Comparison of ENCODE assay signal across 17 cellular contexts in genomic region chr1:54046671-54047383, GRCh38. TPM values are rescaled to one million over a fixed set of nuclear protein-coding genes. Genes with fewer than 3 reads are reported as not detected.
DNase-seq lines count a peak whose midpoint lies in the region; ATAC-seq and TF ChIP-seq lines count a peak whose summit lies in the region.
"Had no signal": no experiment of that assay in that cellular context is flagged by ENCODE, and none has a peak within 500 bp of the region (broad histone marks: within the 10 kb centered on the region; RNA-seq: fewer than 3 reads in every experiment).

No MANE protein-coding gene starts in this region.

- CTCF ChIA-PET in activated CD4-positive, alpha-beta T cell treated with anti-CD3 and anti-CD28 coated beads for 36 hours (lab: Charles Lee): interaction anchor here (0.5 to 1.9 kb wide), 4 partner anchors 10 to 451 kb away, joined by 3 to 6 read pairs (median 3); no protein-coding TSS in a partner anchor

- peaks cover 28% of the 10 kb centered on the region for H3K79me2 ChIP-seq in OCI-LY3 (ENCODE audit: low read length)

- no peak for ATAC-seq in activated CD4-positive, alpha-beta T cell treated with anti-CD3 and anti-CD28 coated beads for 36 hours
- ATAC-seq: A549, body of pancreas, K562 had no signal

- H3K36me3 Mint-ChIP-seq in activated CD4-positive, alpha-beta T cell treated with anti-CD3 and anti-CD28 coated beads for 36 hours (ENCODE audit: low read depth): peaks cover 21% of the 10 kb centered on the region

- no peak overlapping the region for H2AFZ ChIP-seq in OCI-LY3 (ENCODE audit: low read depth, low read length)

- peak overlapping the region; percentile 76 for H3K27ac Mint-ChIP-seq in activated CD4-positive, alpha-beta T cell treated with anti-CD3 and anti-CD28 coated beads for 36 hours

- no peaks in the 10 kb centered on the region for H3K27me3 ChIP-seq in OCI-LY3 (ENCODE audit: low read depth, low read length)
- H3K27me3 ChIP-seq in subcutaneous abdominal adipose tissue (ENCODE audit: control insufficient read depth in 5 of 5, insufficient read depth in 4 of 5, low read length in 5 of 5): no peaks in the 10 kb centered on the region
- H3K27me3 ChIP-seq: body of pancreas, right atrium auricular region, tibial nerve had no signal

- H3K27me3 Mint-ChIP-seq in activated CD4-positive, alpha-beta T cell treated with anti-CD3 and anti-CD28 coated beads for 36 hours: no peaks in the 10 kb centered on the region

- no peak overlapping the region for H3K9ac ChIP-seq in OCI-LY3 (ENCODE audit: low read length)
- H3K9ac ChIP-seq in subcutaneous abdominal adipose tissue (ENCODE audit: low read length in 5 of 5): peak overlapping the region in 2 of 5 donors; percentile 9 to 57

- DNase-seq in activated CD4-positive, alpha-beta T cell treated with anti-CD3 and anti-CD28 coated beads for 36 hours: no peak
- no peak for DNase-seq in activated CD4-positive, alpha-beta T cell treated with anti-CD3 and anti-CD28 coated beads, Interleukin-2, amount 50 U/mL, for 1 hour
- DNase-seq in dedifferentiated amniotic fluid mesenchymal stem cell (ENCODE audit: extremely low spot score) (peak; percentile 14), DMS79 (lab: John Stamatoyannopoulos, UW) (no peak), T1000 (lab: John Stamatoyannopoulos, UW) (no peak)
- no peak for DNase-seq in stimulated activated naive CD4-positive, alpha-beta T cell (lab: John Stamatoyannopoulos, UW)
- DNase-seq: body of pancreas, erythroblast, NCI-H226 had no signal

- no peaks in the 10 kb centered on the region for H3K9me3 Mint-ChIP-seq in activated CD4-positive, alpha-beta T cell treated with anti-CD3 and anti-CD28 coated beads for 36 hours (ENCODE audit: low read depth)

- intact Hi-C loops in activated CD4-positive, alpha-beta T cell treated with anti-CD3 and anti-CD28 coated beads for 36 hours (cut with DNase I, micrococcal nuclease): no loop called here

- POLR2A ChIA-PET in activated CD4-positive, alpha-beta T cell treated with anti-CD3 and anti-CD28 coated beads for 36 hours (lab: Charles Lee): no interaction called here

- H3K36me3 ChIP-seq in OCI-LY3 (replicated peaks; ENCODE audit: low read depth, low read length) (no peaks in the 10 kb centered on the region), subcutaneous abdominal adipose tissue (ENCODE audit: control insufficient read depth in 5 of 5, insufficient read depth in 5 of 5, low read length in 5 of 5) (peaks cover 14 to 20% (median 18%) of the 10 kb centered on the region in 5 donors)

- H3K4me3 ChIP-seq in OCI-LY3 (ENCODE audit: low read length): no peak overlapping the region
- H3K4me3 ChIP-seq in subcutaneous abdominal adipose tissue (ENCODE audit: low read depth in 1 of 5, low read length in 5 of 5): no peak overlapping the region
- H3K4me3 ChIP-seq: A549, body of pancreas, HAP-1, K562, right atrium auricular region, tibial nerve had no signal

- peaks cover 18% of the 10 kb centered on the region; the same call in 1 of the 2 replicates for H4K20me1 ChIP-seq in OCI-LY3 (ENCODE audit: insufficient read depth, low read length)

- no peak overlapping the region for H3K27ac ChIP-seq in OCI-LY3 (ENCODE audit: low read length)
- H3K27ac ChIP-seq in subcutaneous abdominal adipose tissue (ENCODE audit: low read depth, low read length): peak overlapping the region; percentile 12
- H3K27ac ChIP-seq: A549, body of pancreas, right atrium auricular region, tibial nerve had no signal

- no peak for TF ChIP-seq CTCF in OCI-LY3 (IDR thresholded peaks at IDR 0.05; ENCODE audit: low read depth, low read length)

- H3K4me2 ChIP-seq in OCI-LY3 (ENCODE audit: low read length): peak overlapping the region; percentile 16
- H3K4me2 ChIP-seq: A549 had no signal

- H3K4me1 ChIP-seq in OCI-LY3 (ENCODE audit: low read length): peaks cover 16% of the 10 kb centered on the region
- H3K4me1 ChIP-seq in subcutaneous abdominal adipose tissue (ENCODE audit: control insufficient read depth in 5 of 5, insufficient read depth in 5 of 5, low read length in 5 of 5): peaks cover 0 to 38% (median 32%) of the 10 kb centered on the region in 5 donors

- H3K9me3 ChIP-seq in OCI-LY3 (ENCODE audit: insufficient read depth, low read length) (no peaks in the 10 kb centered on the region), subcutaneous abdominal adipose tissue (ENCODE audit: control insufficient read depth in 5 of 5, low read length in 5 of 5) (no peaks in the 10 kb centered on the region)
- H3K9me3 ChIP-seq: A549, body of pancreas, HAP-1, right atrium auricular region, tibial nerve had no signal

- H3K4me3 Mint-ChIP-seq in activated CD4-positive, alpha-beta T cell treated with anti-CD3 and anti-CD28 coated beads for 36 hours: no peak overlapping the region

- peaks cover 38% of the 10 kb centered on the region for H3K4me1 Mint-ChIP-seq in activated CD4-positive, alpha-beta T cell treated with anti-CD3 and anti-CD28 coated beads for 36 hours

RNA-seq across cellular contexts. Expression of gene TMEM59, which starts 6.2 kb away (rescaled TPM):
- 100 to 1,000 TPM in 1 of 2 experiments, 10 to 100 TPM in 1; 99.3 to 120 TPM for total RNA-seq in activated CD4-positive, alpha-beta T cell treated with anti-CD3 and anti-CD28 coated beads for 36 hours

RNA-seq across cellular contexts. Expression of gene TCEANC2, which starts 6.6 kb away (rescaled TPM):
- 10 to 100 TPM; 14.0 to 14.2 TPM for total RNA-seq in activated CD4-positive, alpha-beta T cell treated with anti-CD3 and anti-CD28 coated beads for 36 hours

RNA-seq across cellular contexts. Expression of gene LDLRAD1, which starts 28.8 kb away (rescaled TPM):
- not detected for total RNA-seq in activated CD4-positive, alpha-beta T cell treated with anti-CD3 and anti-CD28 coated beads for 36 hours
- total RNA-seq: body of pancreas, K562, mononuclear cell, right atrium auricular region, tibial nerve had no signal
